In the genomic region with DNA sequence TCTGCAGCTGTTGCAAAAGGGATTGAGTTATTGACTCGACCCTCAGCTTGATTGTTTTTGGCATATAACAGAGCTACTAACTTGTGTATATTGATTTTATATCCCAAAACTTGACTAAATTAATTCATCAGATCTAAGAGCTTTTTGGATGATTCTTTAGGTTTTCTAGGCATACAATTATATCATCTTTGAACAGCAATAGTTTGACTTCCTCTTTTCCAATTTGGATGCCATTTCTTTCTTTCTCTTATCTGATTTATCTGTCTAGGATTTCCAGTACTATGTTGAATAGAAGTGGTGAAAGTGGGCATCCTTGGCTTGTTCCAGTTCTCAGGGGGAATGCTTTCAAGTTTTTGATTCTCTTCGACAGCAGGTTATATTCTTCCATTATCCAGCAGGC, we compare ENCODE assay signal across 32 cellular contexts.
"Had no signal": no experiment of that assay in that cellular context is flagged by ENCODE, and none has a peak within 500 bp of the region (broad histone marks: within the 10 kb centered on the region; RNA-seq: fewer than 3 reads in every experiment).

No MANE protein-coding gene starts in this region.

- H3K36me3 ChIP-seq: ascending aorta, cardiac muscle cell, WERI-Rb-1 had no signal

- ATAC-seq: activated CD4-positive, alpha-beta T cell treated with anti-CD3 and anti-CD28 coated beads for 36 hours; activated CD4-positive, CD25-positive, alpha-beta regulatory T cell treated with anti-CD3 and anti-CD28 coated beads, Interleukin-2, amount 50 U/mL, for 24 hours; activated CD8-positive, alpha-beta memory T cell treated with anti-CD3 and anti-CD28 coated beads, Interleukin-2, amount 10 ng/mL, durations not matched to agents 7 days and 5 days; activated CD8-positive, alpha-beta T cell treated with anti-CD3 and anti-CD28 coated beads, Interleukin-2, amount 10 ng/mL, durations not matched to agents 7 days and 5 days; activated naive CD8-positive, alpha-beta T cell treated with anti-CD3 and anti-CD28 coated beads, Interleukin-2, amount 50 U/mL, for 24 hours; WTC11 had no signal

- H3K4me1 ChIP-seq: ascending aorta had no signal

- FAIRE-seq: bronchial epithelial cell had no signal

- H3K27me3 ChIP-seq: ascending aorta, cardiac muscle cell had no signal

- DNase-seq: activated CD4-positive, alpha-beta memory T cell treated with anti-CD3 and anti-CD28 coated beads, Interleukin-2, amount 10 ng/mL, durations not matched to agents 7 days and 5 days; activated CD4-positive, alpha-beta T cell treated with anti-CD3 and anti-CD28 coated beads for 1 hour; activated CD4-positive, alpha-beta T cell treated with anti-CD3 and anti-CD28 coated beads for 36 hours; activated CD4-positive, alpha-beta T cell treated with anti-CD3 and anti-CD28 coated beads for 48 hours; activated CD4-positive, alpha-beta T cell treated with anti-CD3 and anti-CD28 coated beads, Interleukin-2, amount 10 ng/mL, durations not matched to agents 7 days and 5 days; activated CD4-positive, alpha-beta T cell treated with anti-CD3 and anti-CD28 coated beads, Interleukin-2, amount 50 U/mL, for 48 hours; activated CD4-positive, CD25-positive, alpha-beta regulatory T cell; activated CD8-positive, alpha-beta memory T cell treated with anti-CD3 and anti-CD28 coated beads for 24 hours; activated CD8-positive, alpha-beta memory T cell treated with anti-CD3 and anti-CD28 coated beads, Interleukin-2, amount 10 ng/mL, durations not matched to agents 7 days and 5 days; activated CD8-positive, alpha-beta memory T cell treated with anti-CD3 and anti-CD28 coated beads, Interleukin-2, amount 50 U/mL, for 48 hours; activated CD8-positive, alpha-beta T cell treated with anti-CD3 and anti-CD28 coated beads, Interleukin-2, amount 10 ng/mL, durations not matched to agents 7 days and 5 days; activated effector memory CD4-positive, alpha-beta T cell treated with Interleukin-2 at 50 U/mL for 16 hours; activated gamma-delta T cell; activated naive CD4-positive, alpha-beta T cell treated with anti-CD3 and anti-CD28 coated beads, Interleukin-2, amount 10 ng/mL, durations not matched to agents 7 days and 5 days; activated naive CD4-positive, alpha-beta T cell treated with Interleukin-2 at 50 U/mL for 16 hours; activated naive CD8-positive, alpha-beta T cell treated with anti-CD3 and anti-CD28 coated beads, Interleukin-2, amount 10 ng/mL, durations not matched to agents 7 days and 5 days; activated naive CD8-positive, alpha-beta T cell treated with anti-CD3 and anti-CD28 coated beads, Interleukin-2, amount 50 U/mL, for 24 hours; activated T-cell treated with anti-CD3 and anti-CD28 coated beads, Interleukin-2, amount 50 U/mL, for 24 hours; activated T-cell treated with anti-CD3 and anti-CD28 coated beads, Interleukin-2, amount 50 U/mL, for 48 hours; amygdala; anterior cingulate cortex; caudate nucleus; cerebellar nuclear complex; T-helper 1 cell; T-helper 2 cell; T-helper 9 cell; WERI-Rb-1 had no signal

- H3K9me3 ChIP-seq: ascending aorta had no signal

- H3K27ac ChIP-seq: ascending aorta, cardiac muscle cell, WERI-Rb-1 had no signal

- H3K4me3 ChIP-seq: ascending aorta, cardiac muscle cell had no signal
